Comparison of ENCODE assay signal across 9 cellular contexts in genomic region chr14:60753264-60754126, GRCh38. TPM values are rescaled to one million over a fixed set of nuclear protein-coding genes. Genes with fewer than 3 reads are reported as not detected.
DNase-seq lines count a peak whose midpoint lies in the region; ATAC-seq, FAIRE-seq and TF ChIP-seq lines count a peak whose summit lies in the region.
"Had no signal": no experiment of that assay in that cellular context is flagged by ENCODE, and none has a peak within 500 bp of the region (broad histone marks: within the 10 kb centered on the region; RNA-seq: fewer than 3 reads in every experiment).

No MANE protein-coding gene starts in this region.

- DNase-seq in DND-41 (peak; percentile 81), KG1 (lab: John Stamatoyannopoulos, UW) (peak; percentile 72), activated T-cell treated with anti-CD3 and anti-CD28 coated beads for 24 hours (ENCODE audit: low read depth) (peak; percentile 50), small intestine (peak; percentile 70), neuronal stem cell (ENCODE audit: low spot score) (no peak), AG20443 (ENCODE audit: low spot score) (no peak), HT-29 (ENCODE audit: low spot score) (no peak)

- no peak overlapping the region for H2AK5ac ChIP-seq in neuronal stem cell (ENCODE audit: low read depth, low read length)

- H3K4me1 ChIP-seq in DND-41 (ENCODE audit: insufficient read depth, low read length) (peaks cover 52% of the 10 kb centered on the region), small intestine (ENCODE audit: control insufficient read depth in 2 of 2, insufficient read depth in 1 of 2, low read depth in 1 of 2, low read length in 1 of 2) (no peaks in the 10 kb centered on the region), neuronal stem cell (ENCODE audit: control insufficient read depth in 2 of 2, insufficient read depth in 1 of 2, low read depth in 1 of 2, low read length in 2 of 2) (peaks cover 0 to 1% of the 10 kb centered on the region in 2 donors)

- no peak overlapping the region for H3K14ac ChIP-seq in neuronal stem cell (ENCODE audit: low read length)

- peaks cover 46% of the 10 kb centered on the region for H4K20me1 ChIP-seq in DND-41 (ENCODE audit: insufficient read depth, low read length)

- H3K9me3 ChIP-seq in DND-41 (ENCODE audit: insufficient read depth, low read length, severe bottlenecking) (no peaks in the 10 kb centered on the region), small intestine (ENCODE audit: control insufficient read depth, low read depth) (no peaks in the 10 kb centered on the region), neuronal stem cell (replicated peaks in 1 of 2; ENCODE audit: control insufficient read depth in 2 of 2, insufficient read depth in 1 of 2, low read depth in 1 of 2, low read length in 2 of 2) (no peaks in the 10 kb centered on the region)

- FAIRE-seq in small intestine (lab: Jason Lieb, UNC), result no peak

- H2AFZ ChIP-seq in DND-41 (ENCODE audit: low read depth, low read length) (no peak overlapping the region), neuronal stem cell (ENCODE audit: low read length) (no peak overlapping the region)

- no peak overlapping the region for H2BK5ac ChIP-seq in neuronal stem cell (ENCODE audit: low read length)

- peak overlapping the region in 1 of 2 experiments; percentile 35; a peak in 2 of 4 replicates for H3K4me3 ChIP-seq in DND-41 (ENCODE audit: low read depth in 1 of 2, low read length in 2 of 2)
- no peak overlapping the region for H3K4me3 ChIP-seq in small intestine (ENCODE audit: low read depth in 1 of 2, low read length in 2 of 2)
- no peak overlapping the region for H3K4me3 ChIP-seq in neuronal stem cell (ENCODE audit: low read length in 2 of 2)

- 72 to 87% (median 77%) methylated on average over 7 of the region's 7 CpGs for WGBS in small intestine, 3 donors
- WGBS in neuronal stem cell (ENCODE audit: extremely low coverage in 2 of 2, insufficient read length in 2 of 2, insufficient replicate concordance in 1 of 2), 2 donors, result no CpG with 5 or more reads among the region's 7 CpGs

- no peak overlapping the region for H3K4ac ChIP-seq in neuronal stem cell (ENCODE audit: low read length)

- H3K4me2 ChIP-seq in DND-41 (ENCODE audit: insufficient read depth, low read length) (peak overlapping the region; percentile 57), neuronal stem cell (ENCODE audit: insufficient read depth, low read length, poor library complexity, severe bottlenecking) (no peak overlapping the region)

- ATAC-seq in DND-41 (ENCODE audit: insufficient read depth, low read depth) (peak; percentile 98), GM21526 (IDR thresholded peaks at IDR 0.05; ENCODE audit: low FRiP score, unreplicated experiment) (peak; percentile 99)

- no peak overlapping the region for H2BK120ac ChIP-seq in neuronal stem cell (ENCODE audit: low read depth, low read length)

- H2BK15ac ChIP-seq in neuronal stem cell (ENCODE audit: low read length), result no peak overlapping the region

- H4K8ac ChIP-seq in neuronal stem cell (ENCODE audit: low read depth, low read length), result no peak overlapping the region

- H3K9ac ChIP-seq in DND-41 (ENCODE audit: low read depth, low read length) (peak overlapping the region; percentile 17; the same call in 1 of the 2 replicates), neuronal stem cell (ENCODE audit: low read depth, low read length, poor library complexity) (no peak overlapping the region)

- no peak overlapping the region for H3K23ac ChIP-seq in neuronal stem cell (ENCODE audit: low read depth, low read length, poor library complexity)

- peaks cover 62% of the 10 kb centered on the region for H3K79me2 ChIP-seq in DND-41 (ENCODE audit: insufficient read depth, low read length)

- no peak for TF ChIP-seq CTCF in DND-41 (IDR thresholded peaks at IDR 0.05; ENCODE audit: borderline replicate concordance, extremely low read depth, low read length, poor library complexity, severe bottlenecking)

- H3K36me3 ChIP-seq in DND-41 (ENCODE audit: insufficient read depth, low read length), result no peaks in the 10 kb centered on the region
- no peaks in the 10 kb centered on the region for H3K36me3 ChIP-seq in small intestine (ENCODE audit: control insufficient read depth in 2 of 2, insufficient read depth in 2 of 2, low read length in 2 of 2)
- peaks cover 0 to 3% of the 10 kb centered on the region in 2 donors for H3K36me3 ChIP-seq in neuronal stem cell (replicated peaks in 1 of 2; ENCODE audit: control insufficient read depth in 2 of 2, insufficient read depth in 2 of 2, low read length in 2 of 2)

- H3K27ac ChIP-seq in DND-41 (ENCODE audit: low read length), result peak overlapping the region; percentile 68
- peak overlapping the region in 1 of 2 donors; percentile 55 for H3K27ac ChIP-seq in small intestine (ENCODE audit: low read depth in 1 of 2, low read length in 1 of 2)
- no peak overlapping the region for H3K27ac ChIP-seq in neuronal stem cell (replicated peaks; ENCODE audit: low read length)
- H3K27ac ChIP-seq: epithelial cell of prostate had no signal

- H2BK12ac ChIP-seq in neuronal stem cell (ENCODE audit: low read length), result no peak overlapping the region

- no peak overlapping the region for H3K18ac ChIP-seq in neuronal stem cell (ENCODE audit: low read length)

- no peak overlapping the region for H4K91ac ChIP-seq in neuronal stem cell (ENCODE audit: low read depth, low read length, poor library complexity)

- H3K79me1 ChIP-seq in neuronal stem cell (ENCODE audit: low read depth, low read length), result no peaks in the 10 kb centered on the region

- H3K27me3 ChIP-seq in DND-41 (ENCODE audit: insufficient read depth, low read length, poor library complexity), result no peaks in the 10 kb centered on the region
- no peaks in the 10 kb centered on the region for H3K27me3 ChIP-seq in small intestine (ENCODE audit: control insufficient read depth in 2 of 2, insufficient read depth in 2 of 2, low read length in 2 of 2)
- no peaks in the 10 kb centered on the region for H3K27me3 ChIP-seq in neuronal stem cell (ENCODE audit: control insufficient read depth in 3 of 3, insufficient read depth in 3 of 3, low read depth in 1 of 3, low read length in 3 of 3)

RNA-seq across cellular contexts. Expression of gene MNAT1, which starts 18.9 kb away (rescaled TPM):
- 10 to 100 TPM in 2 of 3 donors, 1 to 10 TPM in 1; 9.5 to 13.6 (median 12.1) TPM for polyA plus RNA-seq in small intestine
- polyA plus RNA-seq in neuronal stem cell (2013, experiment 1 of 2), result 51.7 TPM
- polyA plus RNA-seq in neuronal stem cell (2013, experiment 2 of 2), result 51.9 TPM
- 14.0 and 14.5 TPM in 2 replicates for total RNA-seq in HT-29 (2014; rRNA removed; shearing (Covaris generic))

RNA-seq across cellular contexts. Expression of gene SIX4, which starts 29.3 kb away (rescaled TPM):
- polyA plus RNA-seq in small intestine, result under 1 TPM in 1 of 3 donors, not detected in 2; 0.12 TPM
- 8.6 TPM for polyA plus RNA-seq in neuronal stem cell (2013, experiment 1 of 2)
- polyA plus RNA-seq in neuronal stem cell (2013, experiment 2 of 2), result 9.3 TPM
- total RNA-seq in HT-29 (2014; rRNA removed; shearing (Covaris generic)), result 7.5 and 8.1 TPM in 2 replicates

Comparison
In these comparisons a context has a peak if more than half of its experiments do, and no peak if none do; other contexts are left out.
1. DNase-seq: peak in DND-41 (single experiment), KG1 (single experiment), activated T-cell treated with anti-CD3 and anti-CD28 coated beads for 24 hours (single experiment) and small intestine (single experiment); none in neuronal stem cell (single experiment), AG20443 (single experiment) and HT-29 (single experiment).